In genomic region chr1:110034451-110035235, GRCh38 we compare ENCODE assay signal across 8 cellular contexts. TPM values are rescaled to one million over a fixed set of nuclear protein-coding genes. Genes with fewer than 3 reads are reported as not detected.
DNase-seq lines count a peak whose midpoint lies in the region; ATAC-seq and TF ChIP-seq lines count a peak whose summit lies in the region.

A gene with protein sequence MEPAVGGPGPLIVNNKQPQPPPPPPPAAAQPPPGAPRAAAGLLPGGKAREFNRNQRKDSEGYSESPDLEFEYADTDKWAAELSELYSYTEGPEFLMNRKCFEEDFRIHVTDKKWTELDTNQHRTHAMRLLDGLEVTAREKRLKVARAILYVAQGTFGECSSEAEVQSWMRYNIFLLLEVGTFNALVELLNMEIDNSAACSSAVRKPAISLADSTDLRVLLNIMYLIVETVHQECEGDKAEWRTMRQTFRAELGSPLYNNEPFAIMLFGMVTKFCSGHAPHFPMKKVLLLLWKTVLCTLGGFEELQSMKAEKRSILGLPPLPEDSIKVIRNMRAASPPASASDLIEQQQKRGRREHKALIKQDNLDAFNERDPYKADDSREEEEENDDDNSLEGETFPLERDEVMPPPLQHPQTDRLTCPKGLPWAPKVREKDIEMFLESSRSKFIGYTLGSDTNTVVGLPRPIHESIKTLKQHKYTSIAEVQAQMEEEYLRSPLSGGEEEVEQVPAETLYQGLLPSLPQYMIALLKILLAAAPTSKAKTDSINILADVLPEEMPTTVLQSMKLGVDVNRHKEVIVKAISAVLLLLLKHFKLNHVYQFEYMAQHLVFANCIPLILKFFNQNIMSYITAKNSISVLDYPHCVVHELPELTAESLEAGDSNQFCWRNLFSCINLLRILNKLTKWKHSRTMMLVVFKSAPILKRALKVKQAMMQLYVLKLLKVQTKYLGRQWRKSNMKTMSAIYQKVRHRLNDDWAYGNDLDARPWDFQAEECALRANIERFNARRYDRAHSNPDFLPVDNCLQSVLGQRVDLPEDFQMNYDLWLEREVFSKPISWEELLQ (plus strand): TSS chr1:110034624. CDS start chr1:110034638, 14 bp downstream.

- peaks cover 36% of the 10 kb centered on the region for H3K4me1 ChIP-seq in CD8-positive, alpha-beta T cell (ENCODE audit: insufficient read depth, low read length)

- CTCF ChIA-PET in CD8-positive, alpha-beta T cell (lab: Charles Lee): interaction anchor here (0.9 to 6.5 kb wide), 9 partner anchors 9 to 537 kb away, joined by 3 to 46 read pairs (median 3); partner anchors contain the start of gene AHCYL1

- DNase-seq in CD8-positive, alpha-beta T cell: peak; percentile 83 to 93 (median 89)
- peak; percentile 85 for DNase-seq in HS-5 (ENCODE audit: low read depth)
- peak; percentile 79 for DNase-seq in NK-92 treated with Interleukin-12 subunit alpha and Interleukin-12 subunit beta, amount 100 ng/mL, for 24 hours (lab: John Stamatoyannopoulos, UW)
- peak; percentile 94 for DNase-seq in activated CD8-positive, alpha-beta memory T cell treated with anti-CD3 and anti-CD28 coated beads for 24 hours
- DNase-seq in effector memory CD8-positive, alpha-beta T cell: peak; percentile 90 to 92 (median 90)
- peak; percentile 85 to 89 for DNase-seq in memory B cell (ENCODE audit: low spot score in 2 of 2)
- peak; percentile 75 for DNase-seq in stimulated activated CD8-positive, alpha-beta memory T cell treated with anti-CD3 and anti-CD28 coated beads, Interleukin-12 subunit alpha, Interleukin-12 subunit beta, amount 100 ng/mL, for 24 hours (ENCODE audit: extremely low read depth)

- peaks cover 40% of the 10 kb centered on the region for H3K36me3 Mint-ChIP-seq in CD8-positive, alpha-beta T cell
- H3K36me3 Mint-ChIP-seq in effector memory CD8-positive, alpha-beta T cell (ENCODE audit: insufficient read depth): peaks cover 28% of the 10 kb centered on the region
- peaks cover 13% of the 10 kb centered on the region for H3K36me3 Mint-ChIP-seq in memory B cell

- no peaks in the 10 kb centered on the region for H3K27me3 ChIP-seq in CD8-positive, alpha-beta T cell (ENCODE audit: insufficient read depth, low read length)

- H3K4me3 ChIP-seq in CD8-positive, alpha-beta T cell (ENCODE audit: low read depth, low read length): peak within 1 kb of the TSS; percentile 89

- peaks cover 16% of the 10 kb centered on the region for H3K36me3 ChIP-seq in CD8-positive, alpha-beta T cell (ENCODE audit: insufficient read depth, low read length)

- peaks cover 53% of the 10 kb centered on the region for H3K4me1 Mint-ChIP-seq in CD8-positive, alpha-beta T cell (ENCODE audit: low read depth)
- H3K4me1 Mint-ChIP-seq in effector memory CD8-positive, alpha-beta T cell (ENCODE audit: low read depth in 2 of 2): peaks cover 28 to 29% of the 10 kb centered on the region in 2 donors
- peaks cover 37% of the 10 kb centered on the region for H3K4me1 Mint-ChIP-seq in memory B cell

- intact Hi-C loops in CD8-positive, alpha-beta T cell (cut with DNase I, micrococcal nuclease): loop anchor here (1.0 to 10.0 kb wide), 17 partner anchors 50 to 1413 kb away; partner anchors contain the start of genes AHCYL1 (in 2 of the 2), ATP5PB (in 2 of the 2), ATXN7L2 (in 2 of the 2) and GNAI3 (in 2 of the 2)

- no peaks in the 10 kb centered on the region for H3K9me3 ChIP-seq in CD8-positive, alpha-beta T cell (ENCODE audit: low read length)

- H3K27ac Mint-ChIP-seq in CD8-positive, alpha-beta T cell: peak within 1 kb of the TSS; percentile 96
- peak within 1 kb of the TSS; percentile 80 to 89 for H3K27ac Mint-ChIP-seq in effector memory CD8-positive, alpha-beta T cell
- H3K27ac Mint-ChIP-seq in memory B cell: peak within 1 kb of the TSS; percentile 89

- peak within 1 kb of the TSS; percentile 98 for H3K4me3 Mint-ChIP-seq in CD8-positive, alpha-beta T cell
- H3K4me3 Mint-ChIP-seq in effector memory CD8-positive, alpha-beta T cell: peak within 1 kb of the TSS; percentile 77 to 90
- H3K4me3 Mint-ChIP-seq in memory B cell: peak within 1 kb of the TSS; percentile 95

- H3K27me3 Mint-ChIP-seq in CD8-positive, alpha-beta T cell (ENCODE audit: low read depth): no peaks in the 10 kb centered on the region
- H3K27me3 Mint-ChIP-seq in effector memory CD8-positive, alpha-beta T cell: no peaks in the 10 kb centered on the region
- no peaks in the 10 kb centered on the region for H3K27me3 Mint-ChIP-seq in memory B cell

- TF ChIP-seq CTCF in CD8-positive, alpha-beta T cell (IDR thresholded peaks at IDR 0.05): no peak

- no peaks in the 10 kb centered on the region for H3K9me3 Mint-ChIP-seq in CD8-positive, alpha-beta T cell
- H3K9me3 Mint-ChIP-seq in effector memory CD8-positive, alpha-beta T cell: no peaks in the 10 kb centered on the region
- H3K9me3 Mint-ChIP-seq in memory B cell: no peaks in the 10 kb centered on the region

- POLR2A ChIA-PET in CD8-positive, alpha-beta T cell (lab: Charles Lee): interaction anchor here (0.7 to 2.2 kb wide), 10 partner anchors 11 to 486 kb away, joined by 3 to 15 read pairs (median 4); partner anchors contain the start of genes AHCYL1, AMPD2, GNAI3 and RBM15

- peak within 1 kb of the TSS; percentile 84 for H3K27ac ChIP-seq in CD8-positive, alpha-beta T cell (ENCODE audit: low read depth, low read length)

- ATAC-seq in CD8-positive, alpha-beta T cell: peak; percentile 94
- ATAC-seq in GM19467 (IDR thresholded peaks at IDR 0.05; ENCODE audit: unreplicated experiment): peak; percentile 85
- peak; percentile 94 for ATAC-seq in effector memory CD8-positive, alpha-beta T cell (replicated peaks)
- ATAC-seq in memory B cell (ENCODE audit: low read depth): peak; percentile 94

RNA-seq across cellular contexts. Expression of the gene that starts here (rescaled TPM):
- total RNA-seq in CD8-positive, alpha-beta T cell: 100 to 1,000 TPM in 1 of 2 experiments, 10 to 100 TPM in 1; 94.6 to 109 TPM

Comparison
In these comparisons a context has a peak if more than half of its experiments do, and no peak if none do; other contexts are left out.
1. Peak in every context shown above with its lines: DNase-seq, ATAC-seq, H3K4me3 ChIP-seq and H3K27ac ChIP-seq.